In the genomic region with DNA sequence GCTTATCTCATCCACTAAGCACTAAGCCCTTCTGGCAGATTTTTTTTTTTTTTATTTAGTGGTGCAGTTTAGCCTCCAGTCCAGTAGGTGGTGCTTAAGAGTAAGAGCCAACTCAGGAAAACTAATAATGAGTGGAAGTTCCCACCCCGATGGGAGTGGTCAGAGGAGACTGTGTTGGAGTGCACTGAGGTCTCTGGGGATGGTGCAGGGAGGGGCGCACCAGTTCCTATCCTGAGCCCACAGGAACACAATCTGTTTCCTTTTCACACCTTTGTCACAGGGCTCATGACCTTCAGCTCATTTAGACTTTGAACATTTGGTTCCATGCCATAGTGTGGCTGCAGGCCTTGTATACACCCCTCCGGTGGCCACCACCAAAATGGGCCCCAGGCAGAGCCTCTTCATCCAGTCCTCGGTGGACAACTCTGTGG, we compare ENCODE assay signal across 9 cellular contexts.
DNase-seq lines count a peak whose midpoint lies in the region; ATAC-seq and TF ChIP-seq lines count a peak whose summit lies in the region.
"Had no signal": no experiment of that assay in that cellular context is flagged by ENCODE, and none has a peak within 500 bp of the region (broad histone marks: within the 10 kb centered on the region; RNA-seq: fewer than 3 reads in every experiment).

No MANE protein-coding gene starts in this region.

- no peak for TF ChIP-seq POLR2A in sigmoid colon (IDR thresholded peaks at IDR 0.05)

- peak; percentile 26 for DNase-seq in DMS53 (lab: John Stamatoyannopoulos, UW)
- no peak for DNase-seq in DMS53 treated with DMSO at 0.1 percent for 48 hours (lab: John Stamatoyannopoulos, UW; ENCODE audit: unreplicated experiment)
- peak; percentile 22 to 62 for DNase-seq in heart right ventricle
- no peak for DNase-seq in sigmoid colon
- no peak for DNase-seq in NCI-H774 (lab: John Stamatoyannopoulos, UW)
- DNase-seq in activated CD4-positive, alpha-beta T cell treated with anti-CD3 and anti-CD28 coated beads for 48 hours = no peak

- H3K9me3 ChIP-seq in OCI-LY1 (ENCODE audit: low read length) (no peaks in the 10 kb centered on the region), heart right ventricle (peaks cover 0 to 31% (median 4%) of the 10 kb centered on the region in 11 donors), sigmoid colon (peaks cover 0 to 4% (median 0%) of the 10 kb centered on the region in 4 donors)

- H3K79me2 ChIP-seq in OCI-LY1 (ENCODE audit: insufficient read depth, low read length) = no peaks in the 10 kb centered on the region

- H3K4me2 ChIP-seq in OCI-LY1 (ENCODE audit: low read length) = no peak overlapping the region
- H3K4me2 ChIP-seq: A549 had no signal

- no peaks in the 10 kb centered on the region for H3K27me3 ChIP-seq in OCI-LY1 (ENCODE audit: insufficient read depth, low read length)
- H3K27me3 ChIP-seq in heart right ventricle = no peaks in the 10 kb centered on the region
- no peaks in the 10 kb centered on the region for H3K27me3 ChIP-seq in sigmoid colon

- no peaks in the 10 kb centered on the region for H3K36me3 ChIP-seq in OCI-LY1 (ENCODE audit: insufficient read depth, low read length)
- H3K36me3 ChIP-seq in heart right ventricle = no peaks in the 10 kb centered on the region
- H3K36me3 ChIP-seq in sigmoid colon = no peaks in the 10 kb centered on the region

- TF ChIP-seq EP300 in sigmoid colon (IDR thresholded peaks at IDR 0.05) = no peak

- no peaks in the 10 kb centered on the region for H3F3A ChIP-seq in OCI-LY1 (ENCODE audit: insufficient read depth, low read length)

- no peak overlapping the region for H3K9ac ChIP-seq in OCI-LY1 (ENCODE audit: low read length)

- H2AFZ ChIP-seq in OCI-LY1 (ENCODE audit: low read length) = no peak overlapping the region

- WGBS in heart right ventricle, 2 donors = 69 to 77% methylated on average over 4 of the region's 4 CpGs
- WGBS in sigmoid colon, 2 donors = 75 to 96% methylated on average over 4 of the region's 4 CpGs

- no peaks in the 10 kb centered on the region for H4K20me1 ChIP-seq in OCI-LY1 (ENCODE audit: insufficient read depth, low read length)

- H3K4me3 ChIP-seq in OCI-LY1 (ENCODE audit: low read depth, low read length, poor library complexity, severe bottlenecking) = no peak overlapping the region
- no peak overlapping the region for H3K4me3 ChIP-seq in heart right ventricle
- H3K4me3 ChIP-seq in sigmoid colon = no peak overlapping the region
- H3K4me3 ChIP-seq: A549 had no signal

- H3K4me1 ChIP-seq in OCI-LY1 (ENCODE audit: insufficient read depth, low read length, severe bottlenecking) = no peaks in the 10 kb centered on the region
- H3K4me1 ChIP-seq in heart right ventricle = peaks cover 0 to 10% (median 0%) of the 10 kb centered on the region in 9 donors
- H3K4me1 ChIP-seq in sigmoid colon = no peaks in the 10 kb centered on the region
- H3K4me1 ChIP-seq: A549 had no signal

- H3K27ac ChIP-seq in OCI-LY1 (ENCODE audit: low read depth, low read length, poor library complexity, severe bottlenecking) (no peak overlapping the region), heart right ventricle (no peak overlapping the region), sigmoid colon (no peak overlapping the region)
- H3K27ac ChIP-seq: A549 had no signal

- intact Hi-C loops in heart right ventricle (cut with DNase I) = loop anchor here in 3 of 10 donors (5.0 to 10.0 kb wide), 2 partner anchors 369 to 371 kb away; a partner anchor contains a TSS
- intact Hi-C loops in sigmoid colon (cut with DNase I) = no loop called here

- H3K9me2 ChIP-seq in OCI-LY1 (ENCODE audit: low read depth, low read length) = no peaks in the 10 kb centered on the region

- peak; percentile 89 for ATAC-seq in HG02678 (IDR thresholded peaks at IDR 0.05; ENCODE audit: unreplicated experiment)
- ATAC-seq in heart right ventricle = peak; percentile 86 to 97 (median 94)
- ATAC-seq: A549 had no signal

- TF ChIP-seq CTCF in OCI-LY1 (IDR thresholded peaks at IDR 0.05; ENCODE audit: low read length) = peak; percentile 71
- TF ChIP-seq CTCF in heart right ventricle (IDR thresholded peaks at IDR 0.05) = peak; percentile 35 to 61 (median 54)
- TF ChIP-seq CTCF in sigmoid colon (IDR thresholded peaks at IDR 0.05) = peak in 2 of 4 experiments; percentile 20 to 26

Comparison
In these comparisons a context has a peak if more than half of its experiments do, and no peak if none do; other contexts are left out.
1. DNase-seq: peak in DMS53 (single experiment) and heart right ventricle (2 of 2); none in DMS53 treated with DMSO at 0.1 percent for 48 hours (single experiment), sigmoid colon (single experiment), NCI-H774 (single experiment) and activated CD4-positive, alpha-beta T cell treated with anti-CD3 and anti-CD28 coated beads for 48 hours (single experiment).